15 cellular contexts compared by ENCODE assay signal in the genomic region with DNA sequence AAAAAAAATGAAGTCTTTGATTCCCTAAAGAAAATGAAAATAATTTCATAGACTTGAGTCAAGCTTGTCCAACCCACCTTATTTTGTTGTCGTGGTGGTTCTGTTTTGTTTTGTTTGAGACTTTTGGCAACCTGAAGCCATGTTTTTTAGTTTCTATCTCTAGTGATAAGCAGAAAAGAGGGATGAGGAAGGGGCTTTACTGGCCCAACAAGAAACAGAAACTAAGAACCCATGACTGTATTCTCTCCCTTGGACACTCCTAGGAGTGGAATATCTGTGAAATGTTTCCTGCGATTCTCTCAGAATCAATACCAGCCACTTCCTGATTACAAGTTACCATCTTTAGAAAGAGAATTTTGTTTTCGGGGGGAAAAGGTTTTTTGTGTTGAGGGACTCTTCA.
DNase-seq lines count a peak whose midpoint lies in the region; ATAC-seq, FAIRE-seq and TF ChIP-seq lines count a peak whose summit lies in the region.
"Had no signal": no experiment of that assay in that cellular context is flagged by ENCODE, and none has a peak within 500 bp of the region (broad histone marks: within the 10 kb centered on the region; RNA-seq: fewer than 3 reads in every experiment).

No MANE protein-coding gene starts in this region.

- no peak overlapping the region for H3K4me3 Mint-ChIP-seq in WTC11

- no peaks in the 10 kb centered on the region for H3K9me3 ChIP-seq in BLaER1 treated with 17β-estradiol and CSF1 and Interleukin-3, amounts not matched to agents 10 nM and 100 nM (replicated peaks in 1 of 11)
- no peaks in the 10 kb centered on the region for H3K9me3 ChIP-seq in endothelial cell of umbilical vein (replicated peaks; ENCODE audit: control insufficient read depth, insufficient read depth, low read length)
- H3K9me3 ChIP-seq: heart left ventricle, thyroid gland had no signal

- no peaks in the 10 kb centered on the region; the same call in 1 of the 2 replicates for H3K27me3 Mint-ChIP-seq in WTC11 (ENCODE audit: low read depth)

- no peak for ATAC-seq in WTC11
- ATAC-seq in HG02759 (IDR thresholded peaks at IDR 0.05; ENCODE audit: unreplicated experiment), result no peak

- no peak overlapping the region for H3K9ac ChIP-seq in BLaER1 treated with 17β-estradiol and CSF1 and Interleukin-3, amounts not matched to agents 10 nM and 100 nM
- no peak overlapping the region for H3K9ac ChIP-seq in endothelial cell of umbilical vein (replicated peaks; ENCODE audit: extremely low read depth, insufficient read depth, low read length)

- POLR2A ChIA-PET in endothelial cell of umbilical vein (lab: Charles Lee), result no interaction called here
- POLR2A ChIA-PET in WTC11 (lab: Charles Lee), result interaction anchor here (0.6 kb wide), 1 partner anchor 68 kb away, joined by 3 read pairs; no protein-coding TSS in a partner anchor

- H3K9me3 Mint-ChIP-seq in WTC11, result no peaks in the 10 kb centered on the region

- no peak overlapping the region for H3K4me3 ChIP-seq in BLaER1 treated with 17β-estradiol and CSF1 and Interleukin-3, amounts not matched to agents 10 nM and 100 nM
- no peak overlapping the region for H3K4me3 ChIP-seq in endothelial cell of umbilical vein (replicated peaks in 1 of 3; ENCODE audit: insufficient read depth in 1 of 3, low read depth in 1 of 3, low read length in 3 of 3)
- H3K4me3 ChIP-seq: heart left ventricle, thyroid gland had no signal

- intact Hi-C loops in endothelial cell of umbilical vein (cut with micrococcal nuclease), result loop anchor here (1.0 kb wide), 1 partner anchor 57 kb away; no protein-coding TSS in a partner anchor

- FAIRE-seq in endothelial cell of umbilical vein (lab: Jason Lieb, UNC), result no peak

- H3K36me3 Mint-ChIP-seq in WTC11, result no peaks in the 10 kb centered on the region

- H3K9me1 ChIP-seq in endothelial cell of umbilical vein (replicated peaks; ENCODE audit: control insufficient read depth, extremely low read depth, insufficient read depth, low read length), result no peaks in the 10 kb centered on the region

- no peak overlapping the region for H2AFZ ChIP-seq in endothelial cell of umbilical vein (ENCODE audit: low read depth, low read length)

- BruUV-seq in endothelial cell of umbilical vein (replicated peaks; lab: Mats Ljungman, UMichigan), result TSS peak; percentile 39

- peaks cover 0 to 54% (median 0%) of the 10 kb centered on the region in 11 experiments; a peak in 3 of 22 replicates for H4K20me1 ChIP-seq in BLaER1 treated with 17β-estradiol and CSF1 and Interleukin-3, amounts not matched to agents 10 nM and 100 nM
- no peaks in the 10 kb centered on the region for H4K20me1 ChIP-seq in endothelial cell of umbilical vein (replicated peaks; ENCODE audit: control insufficient read depth, extremely low read depth, insufficient read depth, low read length)

- H3K27me3 ChIP-seq in BLaER1 treated with 17β-estradiol and CSF1 and Interleukin-3, amounts not matched to agents 10 nM and 100 nM, result no peaks in the 10 kb centered on the region
- H3K27me3 ChIP-seq in endothelial cell of umbilical vein (ENCODE audit: control insufficient read depth in 2 of 2, insufficient read depth in 2 of 2, low read length in 2 of 2), result no peaks in the 10 kb centered on the region
- H3K27me3 ChIP-seq: heart left ventricle, thyroid gland had no signal

- no peak overlapping the region for H3K27ac Mint-ChIP-seq in WTC11

- dilution Hi-C loops in endothelial cell of umbilical vein (cut with MboI; ENCODE audit: extremely low pct_ligation_motif_present, low sequenced_read_pairs), result no loop called here

- H3K4me1 ChIP-seq in BLaER1 treated with 17β-estradiol and CSF1 and Interleukin-3, amounts not matched to agents 10 nM and 100 nM, result peaks cover 0 to 44% (median 10%) of the 10 kb centered on the region in 10 experiments; a peak in 10 of 20 replicates
- H3K4me1 ChIP-seq in endothelial cell of umbilical vein (ENCODE audit: control insufficient read depth, extremely low read depth, insufficient read depth, low read length), result peaks cover 20% of the 10 kb centered on the region

- DNase-seq in endothelial cell of umbilical vein (ENCODE audit: low read depth, low spot score) (no peak), DMS153 treated with DMSO at 0.1 percent for 48 hours (lab: John Stamatoyannopoulos, UW; ENCODE audit: unreplicated experiment) (no peak), WTC11 (ENCODE audit: low spot score) (no peak), amygdala (lab: John Stamatoyannopoulos, UW) (no peak)
- DNase-seq: activated CD4-positive, CD25-positive, alpha-beta regulatory T cell treated with anti-CD3 and anti-CD28 coated beads, Interleukin-2, amount 50 U/mL, for 72 hours; GDM1; left cardiac atrium; NCI-H2029; NCI-H524 treated with DMSO at 0.1 percent for 48 hours; thyroid gland had no signal

- H3K27ac ChIP-seq in 22Rv1, result peak overlapping the region; percentile 65
- H3K27ac ChIP-seq in BLaER1 treated with 17β-estradiol and CSF1 and Interleukin-3, amounts not matched to agents 10 nM and 100 nM, result no peak overlapping the region
- peak overlapping the region; percentile 79 for H3K27ac ChIP-seq in VCaP
- no peak overlapping the region for H3K27ac ChIP-seq in endothelial cell of umbilical vein (ENCODE audit: insufficient read depth, low read depth, low read length)

- TF ChIP-seq CTCF in 22Rv1 (IDR thresholded peaks at IDR 0.05) (no peak), VCaP (conservative IDR thresholded peaks at IDR 0.05) (no peak), endothelial cell of umbilical vein (IDR thresholded peaks at IDR 0.05; ENCODE audit: extremely low read depth in 1 of 2, insufficient read depth in 1 of 2, low read depth in 1 of 2, low read length in 2 of 2) (no peak), WTC11 (IDR thresholded peaks at IDR 0.05) (no peak)

- H3K79me2 ChIP-seq in endothelial cell of umbilical vein (ENCODE audit: control insufficient read depth, insufficient read depth, low read length), result peaks cover 3% of the 10 kb centered on the region

- peaks cover 0 to 22% (median 0%) of the 10 kb centered on the region in 11 experiments; a peak in 5 of 22 replicates for H3K36me3 ChIP-seq in BLaER1 treated with 17β-estradiol and CSF1 and Interleukin-3, amounts not matched to agents 10 nM and 100 nM
- no peaks in the 10 kb centered on the region for H3K36me3 ChIP-seq in endothelial cell of umbilical vein (ENCODE audit: control insufficient read depth in 2 of 2, extremely low read depth in 1 of 2, insufficient read depth in 2 of 2, low read length in 2 of 2)
- H3K36me3 ChIP-seq: heart left ventricle, thyroid gland had no signal

- H3K4me2 ChIP-seq in BLaER1 treated with 17β-estradiol and CSF1 and Interleukin-3, amounts not matched to agents 10 nM and 100 nM, result peak overlapping the region in 6 of 11 experiments; percentile 4 to 39 (median 26); a peak in 6 of 22 replicates
- peak overlapping the region; percentile 15 for H3K4me2 ChIP-seq in endothelial cell of umbilical vein (ENCODE audit: insufficient read depth, low read length)

- CTCF ChIA-PET in endothelial cell of umbilical vein (lab: Charles Lee) (interaction anchor here (1.0 kb wide), 1 partner anchor 10 kb away, joined by 4 read pairs; no protein-coding TSS in a partner anchor), WTC11 (lab: Charles Lee) (no interaction called here)

- H3K4me1 Mint-ChIP-seq in WTC11, result peaks cover 26% of the 10 kb centered on the region

- TF ChIP-seq POLR2A in endothelial cell of umbilical vein (IDR thresholded peaks at IDR 0.05; ENCODE audit: low read depth, low read length), result no peak

TF ChIP-seq in endothelial cell of umbilical vein, 7 proteins besides CTCF, POLR2A, EP300 and RAD21:
- TF ChIP-seq MAX (IDR thresholded peaks at IDR 0.05; ENCODE audit: insufficient read depth, insufficient read length), result no peak
- no peak for TF ChIP-seq GATA2 (IDR thresholded peaks at IDR 0.05; ENCODE audit: insufficient read depth, insufficient read length, low read depth, low read length)
- no peak for TF ChIP-seq POLR2AphosphoS5 (IDR thresholded peaks at IDR 0.05; ENCODE audit: insufficient read depth, low read depth, low read length)
- TF ChIP-seq MYC (IDR thresholded peaks at IDR 0.05; ENCODE audit: low read depth, low read length), result no peak
- TF ChIP-seq JUN (IDR thresholded peaks at IDR 0.05; ENCODE audit: borderline replicate concordance, insufficient read depth, insufficient read length, low read depth), result no peak

TF ChIP-seq in WTC11, 78 proteins besides CTCF, POLR2A, EP300 and RAD21 (continues in another document):
- TF ChIP-seq NFATC4 (CRISPR knock-in tag; IDR thresholded peaks at IDR 0.05) (no peak), ZNF138 (CRISPR knock-in tag; conservative IDR thresholded peaks at IDR 0.05) (no peak), HMGXB4 (CRISPR knock-in tag; IDR thresholded peaks at IDR 0.05) (no peak), MLX (CRISPR knock-in tag; IDR thresholded peaks at IDR 0.05) (no peak), ZBTB21 (CRISPR knock-in tag; IDR thresholded peaks at IDR 0.05; ENCODE audit: borderline replicate concordance) (no peak), ZNF219 (CRISPR knock-in tag; IDR thresholded peaks at IDR 0.05; ENCODE audit: borderline replicate concordance) (no peak), CREM (CRISPR knock-in tag; IDR thresholded peaks at IDR 0.05) (no peak)
- TF ChIP-seq, protein P1, sequence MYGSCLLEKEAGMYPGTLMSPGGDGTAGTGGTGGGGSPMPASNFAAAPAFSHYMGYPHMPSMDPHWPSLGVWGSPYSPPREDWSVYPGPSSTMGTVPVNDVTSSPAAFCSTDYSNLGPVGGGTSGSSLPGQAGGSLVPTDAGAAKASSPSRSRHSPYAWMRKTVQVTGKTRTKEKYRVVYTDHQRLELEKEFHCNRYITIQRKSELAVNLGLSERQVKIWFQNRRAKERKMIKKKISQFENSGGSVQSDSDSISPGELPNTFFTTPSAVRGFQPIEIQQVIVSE (CRISPR knock-in tag; IDR thresholded peaks at IDR 0.05; ENCODE audit: borderline replicate concordance), result no peak

Comparison
In these comparisons a context has a peak if more than half of its experiments do, and no peak if none do; other contexts are left out.
1. H3K27ac ChIP-seq: peak in 22Rv1 (single experiment) and VCaP (single experiment); none in BLaER1 treated with 17β-estradiol and CSF1 and Interleukin-3, amounts not matched to agents 10 nM and 100 nM (0 of 11) and endothelial cell of umbilical vein (single experiment).